ENCODE assay signal across 13 cellular contexts in the genomic region with DNA sequence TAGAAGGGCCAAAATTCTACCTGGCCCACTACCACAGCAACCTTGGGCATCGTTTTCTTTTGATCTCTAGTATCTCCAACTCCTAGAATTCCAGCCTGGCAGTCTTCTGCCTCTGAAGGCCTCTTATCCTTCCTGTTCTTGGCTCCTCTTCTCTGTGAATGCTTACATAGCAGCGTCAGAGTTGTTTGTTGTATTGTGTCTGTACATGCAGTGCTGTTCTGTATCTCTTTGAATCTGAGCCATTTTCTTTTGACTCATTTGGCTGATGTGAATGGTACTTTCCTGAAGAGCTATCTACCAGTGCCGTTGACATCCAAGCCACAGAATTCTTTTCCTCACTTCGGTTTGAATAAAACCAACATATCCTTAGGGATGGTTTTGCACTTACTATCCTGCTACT.
DNase-seq lines count a peak whose midpoint lies in the region; ATAC-seq and TF ChIP-seq lines count a peak whose summit lies in the region.
"Had no signal": no experiment of that assay in that cellular context is flagged by ENCODE, and none has a peak within 500 bp of the region (broad histone marks: within the 10 kb centered on the region; RNA-seq: fewer than 3 reads in every experiment).

No MANE protein-coding gene starts in this region.

- no peaks in the 10 kb centered on the region for H3K9me3 Mint-ChIP-seq in activated naive CD4-positive, alpha-beta T cell treated with anti-CD3 and anti-CD28 coated beads, Interleukin-2, amount 50 U/mL, for 24 hours
- H3K9me3 Mint-ChIP-seq: activated naive CD8-positive, alpha-beta T cell treated with anti-CD3 and anti-CD28 coated beads for 36 hours had no signal

- H3K4me3 ChIP-seq in astrocyte of the spinal cord (ENCODE audit: low read depth, low read length) (no peak overlapping the region), upper lobe of left lung (no peak overlapping the region)
- H3K4me3 ChIP-seq: BLaER1, Peyer's patch had no signal

- no peaks in the 10 kb centered on the region for H3K36me3 ChIP-seq in upper lobe of left lung
- H3K36me3 ChIP-seq: BLaER1, Peyer's patch had no signal

- peak overlapping the region; percentile 73 for H3K27ac Mint-ChIP-seq in activated naive CD4-positive, alpha-beta T cell treated with anti-CD3 and anti-CD28 coated beads, Interleukin-2, amount 50 U/mL, for 24 hours
- H3K27ac Mint-ChIP-seq: activated naive CD8-positive, alpha-beta T cell treated with anti-CD3 and anti-CD28 coated beads for 36 hours had no signal

- H3K4me1 Mint-ChIP-seq in activated naive CD4-positive, alpha-beta T cell treated with anti-CD3 and anti-CD28 coated beads, Interleukin-2, amount 50 U/mL, for 24 hours: peaks cover 17% of the 10 kb centered on the region

- in situ Hi-C loops in astrocyte of the spinal cord (cut with HindIII; ENCODE audit: low sequenced_read_pairs): no loop called here

- no peaks in the 10 kb centered on the region for H3K9me3 ChIP-seq in upper lobe of left lung
- H3K9me3 ChIP-seq: BLaER1, Peyer's patch had no signal

- H3K4me1 ChIP-seq in upper lobe of left lung: peaks cover 2 to 18% (median 9%) of the 10 kb centered on the region in 4 donors

- no peak for TF ChIP-seq POLR2A in upper lobe of left lung (IDR thresholded peaks at IDR 0.05)

- no peak for DNase-seq in activated naive CD4-positive, alpha-beta T cell treated with Interleukin-2 at 50 U/mL for 16 hours
- DNase-seq in astrocyte of the spinal cord (ENCODE audit: low read depth, low spot score) (peak; percentile 86), iris pigment epithelial cell (ENCODE audit: low read depth) (peak; percentile 93), upper lobe of left lung (no peak), mucosa of gallbladder (ENCODE audit: low spot score) (no peak), NCI-H526 (lab: John Stamatoyannopoulos, UW) (no peak)
- DNase-seq in stimulated activated CD4-positive, alpha-beta T cell treated with anti-CD3 and anti-CD28 coated beads, Interleukin-4, amount 100 ng/mL, for 4 hours: no peak
- DNase-seq: activated CD4-positive, CD25-positive, alpha-beta regulatory T cell treated with anti-CD3 and anti-CD28 coated beads, Interleukin-2, amount 50 U/mL, for 72 hours; activated naive CD8-positive, alpha-beta T cell treated with anti-CD3 and anti-CD28 coated beads for 36 hours; nucleus accumbens; Peyer's patch had no signal

- 23 to 45% methylated on average over 4 of the region's 4 CpGs for WGBS in upper lobe of left lung, 2 donors

- peak overlapping the region in 3 of 4 donors; percentile 40 to 69 (median 52) for H3K27ac ChIP-seq in upper lobe of left lung
- H3K27ac ChIP-seq: BLaER1, Peyer's patch had no signal

- H3K36me3 Mint-ChIP-seq in activated naive CD4-positive, alpha-beta T cell treated with anti-CD3 and anti-CD28 coated beads, Interleukin-2, amount 50 U/mL, for 24 hours: peaks cover 6% of the 10 kb centered on the region

- no peak overlapping the region for H3K4me3 Mint-ChIP-seq in activated naive CD4-positive, alpha-beta T cell treated with anti-CD3 and anti-CD28 coated beads, Interleukin-2, amount 50 U/mL, for 24 hours
- H3K4me3 Mint-ChIP-seq: activated naive CD8-positive, alpha-beta T cell treated with anti-CD3 and anti-CD28 coated beads for 36 hours had no signal

- H3K27me3 ChIP-seq in upper lobe of left lung: no peaks in the 10 kb centered on the region
- H3K27me3 ChIP-seq: Peyer's patch had no signal

- ATAC-seq in upper lobe of left lung (ENCODE audit: low FRiP score in 2 of 2): peak; percentile 77 to 83

- TF ChIP-seq CTCF in astrocyte of the spinal cord (IDR thresholded peaks at IDR 0.05; ENCODE audit: low read depth, low read length) (no peak), upper lobe of left lung (IDR thresholded peaks at IDR 0.05) (no peak)

- H3K27me3 Mint-ChIP-seq in activated naive CD4-positive, alpha-beta T cell treated with anti-CD3 and anti-CD28 coated beads, Interleukin-2, amount 50 U/mL, for 24 hours: no peaks in the 10 kb centered on the region
- H3K27me3 Mint-ChIP-seq: activated naive CD8-positive, alpha-beta T cell treated with anti-CD3 and anti-CD28 coated beads for 36 hours had no signal

- peak in 1 of 4 donors; percentile 37 for TF ChIP-seq EP300 in upper lobe of left lung (IDR thresholded peaks at IDR 0.05)

Comparison
In these comparisons a context has a peak if more than half of its experiments do, and no peak if none do; other contexts are left out.
1. DNase-seq: peak in astrocyte of the spinal cord (single experiment) and iris pigment epithelial cell (single experiment); none in activated naive CD4-positive, alpha-beta T cell treated with Interleukin-2 at 50 U/mL for 16 hours (single experiment), upper lobe of left lung (0 of 2), mucosa of gallbladder (single experiment), stimulated activated CD4-positive, alpha-beta T cell treated with anti-CD3 and anti-CD28 coated beads, Interleukin-4, amount 100 ng/mL, for 4 hours (0 of 2) and NCI-H526 (0 of 2).